In genomic region chr20:63498950-63499332, GRCh38 we compare ENCODE assay signal across 8 cellular contexts. TPM values are rescaled to one million over a fixed set of nuclear protein-coding genes. Genes with fewer than 3 reads are reported as not detected.
A peak's percentile ranks its signal among the peaks of the same experiment; 100 is the strongest.
DNase-seq lines count a peak whose midpoint lies in the region; ATAC-seq and TF ChIP-seq lines count a peak whose summit lies in the region.

TSS of gene EEF1A2 (minus strand) at chr20:63499083. CDS start at chr20:63497763, 1,320 bp downstream.

- TF ChIP-seq CTCF in Panc1 (IDR thresholded peaks at IDR 0.05) (no peak; the same call in 1 of the 2 replicates), lower leg skin (IDR thresholded peaks at IDR 0.05) (no peak), tibial artery (IDR thresholded peaks at IDR 0.05) (no peak)

- H3K27me3 ChIP-seq in Panc1 (ENCODE audit: control insufficient read depth, insufficient read depth, low read length): no peaks in the 10 kb centered on the region
- peaks cover 0 to 96% of the 10 kb centered on the region in 2 donors for H3K27me3 ChIP-seq in tibial artery

- H3K9me3 ChIP-seq in Panc1 (ENCODE audit: control insufficient read depth, insufficient read depth, low read depth, low read length): no peaks in the 10 kb centered on the region
- H3K9me3 ChIP-seq in tibial artery: no peaks in the 10 kb centered on the region

- intact Hi-C loops in Panc1 (cut with micrococcal nuclease; ENCODE audit: unreplicated experiment): no loop called here
- intact Hi-C loops in lower leg skin (cut with DNase I; ENCODE audit: low total_unique reads): no loop called here
- intact Hi-C loops in tibial artery (cut with DNase I; ENCODE audit: low total_unique reads): no loop called here

- DNase-seq in SKM-1 treated with dmso at 0.1 percent for 144 hours (lab: John Stamatoyannopoulos, UW; ENCODE audit: unreplicated experiment) (peak; percentile 12), SKM-1 (lab: John Stamatoyannopoulos, UW; ENCODE audit: unreplicated experiment) (no peak), Panc1 (ENCODE audit: low read depth, low spot score) (no peak), lower leg skin (ENCODE audit: low spot score in 2 of 2) (no peak), tibial artery (no peak), NCI-H2107 (lab: John Stamatoyannopoulos, UW) (no peak)
- DNase-seq in central memory CD4-positive, alpha-beta T cell: peak; percentile 52

- ATAC-seq in Panc1 (peak; percentile 26), HG03045 (IDR thresholded peaks at IDR 0.05; ENCODE audit: unreplicated experiment) (no peak)

- WGBS in lower leg skin, 2 donors: 1% methylated on average over 32 of the region's 58 CpGs; no CpG with 5 or more reads in 1 of the 2 donors

- POLR2A ChIA-PET in Panc1 (lab: Charles Lee): no interaction called here

- peak within 1 kb of the TSS; percentile 66 for H3K27ac ChIP-seq in Panc1 (ENCODE audit: low read length)
- no peak within 1 kb of the TSS for H3K27ac ChIP-seq in tibial artery

- CTCF ChIA-PET in Panc1 (lab: Charles Lee): no interaction called here

- no peaks in the 10 kb centered on the region; the same call in 1 of the 2 replicates for H3K36me3 ChIP-seq in Panc1 (ENCODE audit: control insufficient read depth, insufficient read depth, low read length)
- H3K36me3 ChIP-seq in tibial artery: no peaks in the 10 kb centered on the region

- peak within 1 kb of the TSS; percentile 47 to 68 for H3K4me3 ChIP-seq in Panc1 (ENCODE audit: low read depth in 2 of 2, low read length in 2 of 2)
- H3K4me3 ChIP-seq in lower leg skin (ENCODE audit: low read depth, poor library complexity, severe bottlenecking): no peak within 1 kb of the TSS
- H3K4me3 ChIP-seq in tibial artery: peak within 1 kb of the TSS; percentile 28 to 41

- peaks cover 18% of the 10 kb centered on the region for H3K4me1 ChIP-seq in Panc1 (ENCODE audit: control insufficient read depth, insufficient read depth, low read length)
- peaks cover 0 to 35% (median 28%) of the 10 kb centered on the region in 4 donors for H3K4me1 ChIP-seq in tibial artery

- in situ Hi-C loops in Panc1 (cut with HindIII; ENCODE audit: low pct_unique_long_range_greater_than_20kb, low sequenced_read_pairs): no loop called here

- BruUV-seq in Panc1 (replicated peaks; lab: Mats Ljungman, UMichigan): no TSS peak

- no peak for TF ChIP-seq POLR2A in lower leg skin (IDR thresholded peaks at IDR 0.05)

RNA-seq across cellular contexts. Expression of gene EEF1A2, which starts in this region (rescaled TPM):
- total RNA-seq in Panc1 (2021; ENCODE audit: unreplicated experiment): 178 TPM
- polyA plus RNA-seq in Panc1 (2012; ENCODE audit: insufficient read length): 392 TPM
- total RNA-seq in lower leg skin: 10 to 100 TPM; 13.3 to 26.8 (median 22.9) TPM

Comparison
In these comparisons a context has a peak if more than half of its experiments do, and no peak if none do; other contexts are left out.
1. DNase-seq: peak in SKM-1 treated with dmso at 0.1 percent for 144 hours (single experiment) and central memory CD4-positive, alpha-beta T cell (single experiment); none in SKM-1 (single experiment), Panc1 (single experiment), lower leg skin (0 of 2), tibial artery (0 of 2) and NCI-H2107 (single experiment).